8 cellular contexts compared by ENCODE assay signal in genomic region chr9:109329274-109330258, GRCh38. TPM values are rescaled to one million over a fixed set of nuclear protein-coding genes. Genes with fewer than 3 reads are reported as not detected.
DNase-seq lines count a peak whose midpoint lies in the region; ATAC-seq and TF ChIP-seq lines count a peak whose summit lies in the region.
"Had no signal": no experiment of that assay in that cellular context is flagged by ENCODE, and none has a peak within 500 bp of the region (broad histone marks: within the 10 kb centered on the region; RNA-seq: fewer than 3 reads in every experiment).

No MANE protein-coding gene starts in this region.

- H3K4me1 ChIP-seq in adrenal gland (replicated peaks in 1 of 2) (peaks cover 14 to 26% of the 10 kb centered on the region in 2 donors), testis (peaks cover 13% of the 10 kb centered on the region)

- H3K9me3 Mint-ChIP-seq in immature natural killer cell: peaks cover 0 to 4% (median 0%) of the 10 kb centered on the region in 6 donors

- ATAC-seq in HG02763 (IDR thresholded peaks at IDR 0.05; ENCODE audit: unreplicated experiment): no peak

- no peaks in the 10 kb centered on the region for H3K36me3 Mint-ChIP-seq in immature natural killer cell

- DNase-seq in HT-29 (ENCODE audit: low spot score): peak; percentile 62
- DNase-seq in adrenal gland: peak; percentile 71 to 88 (median 85)
- peak; percentile 46 for DNase-seq in iris pigment epithelial cell (ENCODE audit: low read depth)
- peak; percentile 57 for DNase-seq in testis
- no peak for DNase-seq in immature natural killer cell
- DNase-seq in activated naive CD4-positive, alpha-beta T cell treated with anti-CD3 and anti-CD28 coated beads, Interleukin-2, amount 50 U/mL, for 16 hours: no peak
- DNase-seq: hypothalamus had no signal

- H3K36me3 ChIP-seq in adrenal gland (replicated peaks in 1 of 2) (no peaks in the 10 kb centered on the region), testis (ENCODE audit: low read depth, missing control alignments) (no peaks in the 10 kb centered on the region)

- TF ChIP-seq POLR2A in adrenal gland (IDR thresholded peaks at IDR 0.05): peak in 1 of 2 donors; percentile 62
- TF ChIP-seq POLR2A in testis (IDR thresholded peaks at IDR 0.05): no peak

- H3K4me3 Mint-ChIP-seq in immature natural killer cell: no peak overlapping the region

- intact Hi-C loops in adrenal gland (cut with DNase I) (loop anchor here in 1 of 2 donors (10.0 kb wide), 1 partner anchor 135 kb away; no protein-coding TSS in a partner anchor), testis (cut with DNase I; ENCODE audit: low total_unique reads) (no loop called here)

- TF ChIP-seq CTCF in adrenal gland (IDR thresholded peaks at IDR 0.05) (no peak), testis (IDR thresholded peaks at IDR 0.05) (no peak)

- H3K9me3 ChIP-seq in adrenal gland (replicated peaks in 1 of 3): no peaks in the 10 kb centered on the region
- H3K9me3 ChIP-seq in testis: no peaks in the 10 kb centered on the region

- peaks cover 3 to 7% (median 4%) of the 10 kb centered on the region in 3 donors for H3K27me3 Mint-ChIP-seq in immature natural killer cell (ENCODE audit: low read depth in 3 of 3)

- no peaks in the 10 kb centered on the region for H3K27me3 ChIP-seq in adrenal gland
- no peaks in the 10 kb centered on the region for H3K27me3 ChIP-seq in testis

- H3K4me3 ChIP-seq in adrenal gland: peak overlapping the region in 1 of 4 donors; percentile 15
- H3K4me3 ChIP-seq in testis: no peak overlapping the region

- no peaks in the 10 kb centered on the region for H3K4me1 Mint-ChIP-seq in immature natural killer cell

- H3K27ac ChIP-seq in adrenal gland (peak overlapping the region; percentile 66 to 94 (median 81)), testis (no peak overlapping the region)

- 25 to 30% (median 26%) methylated on average over 21 of the region's 21 CpGs for WGBS in adrenal gland, 4 donors
- WGBS in testis, 2 donors: 45 to 51% methylated on average over 21 of the region's 21 CpGs

- H3K27ac Mint-ChIP-seq in immature natural killer cell: no peak overlapping the region

RNA-seq across cellular contexts. Expression of gene EPB41L4B, which starts 8.7 kb away (rescaled TPM):
- 8.2 and 10.1 TPM in 2 replicates for total RNA-seq in HT-29 (2014; rRNA removed; shearing (Covaris generic))
- total RNA-seq in adrenal gland (10 to 100 TPM; 13.4 to 26.7 (median 18.7) TPM), testis (10 to 100 TPM; 14.3 to 14.5 TPM)
- polyA plus RNA-seq in adrenal gland (10 to 100 TPM in 1 of 3 donors, 1 to 10 TPM in 2; 7.4 to 37.2 (median 9.2) TPM), testis (ENCODE audit: insufficient read depth, low read depth, low replicate concordance) (10.9 TPM), immature natural killer cell (not detected)

Comparison
In these comparisons a context has a peak if more than half of its experiments do, and no peak if none do; other contexts are left out.
1. DNase-seq: peak in HT-29 (single experiment), adrenal gland (7 of 7), iris pigment epithelial cell (single experiment) and testis (single experiment); none in immature natural killer cell (0 of 3) and activated naive CD4-positive, alpha-beta T cell treated with anti-CD3 and anti-CD28 coated beads, Interleukin-2, amount 50 U/mL, for 16 hours (single experiment).
2. H3K27ac ChIP-seq: peak in adrenal gland (5 of 5); none in testis (0 of 2).